Comparison of ENCODE assay signal across 9 cellular contexts in the genomic region with DNA sequence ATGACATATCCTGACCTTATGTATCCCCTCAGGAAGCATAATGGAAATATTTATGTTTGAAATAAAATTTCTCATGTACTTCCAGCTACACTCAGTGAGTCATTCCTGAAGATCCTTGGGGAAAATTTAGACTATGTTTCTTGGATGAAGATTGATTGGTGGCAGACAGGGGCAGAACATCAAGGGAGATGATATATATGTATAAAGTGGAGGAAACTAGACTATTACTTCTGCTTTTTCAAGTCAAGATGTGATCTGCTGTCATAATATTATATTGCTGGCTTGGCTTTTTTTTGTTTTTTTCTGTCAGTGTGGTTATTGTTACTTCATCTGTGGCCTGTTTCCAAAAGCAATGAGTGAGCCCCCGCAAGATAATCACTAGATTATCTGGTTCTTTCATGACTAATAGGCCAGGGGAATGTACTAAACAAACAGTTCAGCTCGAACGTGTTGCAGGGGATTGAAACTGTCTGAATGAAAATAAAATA.
DNase-seq lines count a peak whose midpoint lies in the region; ATAC-seq and TF ChIP-seq lines count a peak whose summit lies in the region.
"Had no signal": no experiment of that assay in that cellular context is flagged by ENCODE, and none has a peak within 500 bp of the region (broad histone marks: within the 10 kb centered on the region; RNA-seq: fewer than 3 reads in every experiment).

No MANE protein-coding gene starts in this region.

- peak in 1 of 2 experiments; percentile 80; a peak in 2 of 4 replicates for TF ChIP-seq EP300 in SK-N-SH (IDR thresholded peaks at IDR 0.05; ENCODE audit: borderline replicate concordance in 1 of 2, low read depth in 1 of 2, low read length in 1 of 2)

- H3K27ac Mint-ChIP-seq in stimulated activated naive CD8-positive, alpha-beta T cell treated with anti-CD3 and anti-CD28 coated beads, Interleukin-15, Interleukin-2, amounts not matched to agents 100 ng/mL and 50 ng/mL, for 24 hours = peak overlapping the region; percentile 51
- no peak overlapping the region for H3K27ac Mint-ChIP-seq in activated naive CD8-positive, alpha-beta T cell treated with anti-CD3 and anti-CD28 coated beads, Interleukin-2, amount 50 U/mL, for 24 hours
- H3K27ac Mint-ChIP-seq: activated CD4-positive, alpha-beta T cell treated with anti-CD3 and anti-CD28 coated beads for 36 hours; natural killer cell treated with Interleukin-12 subunit alpha and Interleukin-12 subunit beta and Interleukin-15 and Interleukin-18, amount 100 ng/mL, for 72 hours had no signal

- intact Hi-C loops in A673 (cut with micrococcal nuclease; ENCODE audit: unreplicated experiment) = no loop called here

- no peak overlapping the region for H2AFZ ChIP-seq in SK-N-SH (ENCODE audit: low read depth)

- peaks cover 8% of the 10 kb centered on the region for H3K4me1 Mint-ChIP-seq in stimulated activated naive CD8-positive, alpha-beta T cell treated with anti-CD3 and anti-CD28 coated beads, Interleukin-15, Interleukin-2, amounts not matched to agents 100 ng/mL and 50 ng/mL, for 24 hours (ENCODE audit: low read depth)
- H3K4me1 Mint-ChIP-seq in activated naive CD8-positive, alpha-beta T cell treated with anti-CD3 and anti-CD28 coated beads, Interleukin-2, amount 50 U/mL, for 24 hours = peaks cover 9% of the 10 kb centered on the region
- H3K4me1 Mint-ChIP-seq: activated CD4-positive, alpha-beta T cell treated with anti-CD3 and anti-CD28 coated beads for 36 hours had no signal

- peak overlapping the region; percentile 39; the same call in 1 of the 2 replicates for H3K4me2 ChIP-seq in SK-N-SH

- no peaks in the 10 kb centered on the region for H4K20me1 ChIP-seq in SK-N-SH (ENCODE audit: insufficient read depth)

- no peaks in the 10 kb centered on the region for H3K9me2 ChIP-seq in SK-N-SH

- no peak for ATAC-seq in activated CD4-positive, CD25-positive, alpha-beta regulatory T cell treated with anti-CD3 and anti-CD28 coated beads, Interleukin-2, amount 50 U/mL, for 24 hours
- no peak for ATAC-seq in activated naive CD8-positive, alpha-beta T cell treated with anti-CD3 and anti-CD28 coated beads, Interleukin-2, amount 50 U/mL, for 24 hours
- ATAC-seq: activated CD4-positive, alpha-beta T cell treated with anti-CD3 and anti-CD28 coated beads for 36 hours had no signal

- peak overlapping the region in 1 of 2 experiments; percentile 74; a peak in 2 of 4 replicates for H3K27ac ChIP-seq in SK-N-SH (ENCODE audit: low read depth in 2 of 2, low read length in 1 of 2)
- H3K27ac ChIP-seq in A673 (ENCODE audit: low read depth, low read length, poor library complexity, severe bottlenecking) = no peak overlapping the region

- no peak overlapping the region for H3K4me3 Mint-ChIP-seq in stimulated activated naive CD8-positive, alpha-beta T cell treated with anti-CD3 and anti-CD28 coated beads, Interleukin-15, Interleukin-2, amounts not matched to agents 100 ng/mL and 50 ng/mL, for 24 hours
- no peak overlapping the region for H3K4me3 Mint-ChIP-seq in activated naive CD8-positive, alpha-beta T cell treated with anti-CD3 and anti-CD28 coated beads, Interleukin-2, amount 50 U/mL, for 24 hours
- H3K4me3 Mint-ChIP-seq: activated CD4-positive, alpha-beta T cell treated with anti-CD3 and anti-CD28 coated beads for 36 hours; natural killer cell treated with Interleukin-12 subunit alpha and Interleukin-12 subunit beta and Interleukin-15 and Interleukin-18, amount 100 ng/mL, for 72 hours had no signal

- H3K36me3 ChIP-seq in SK-N-SH (replicated peaks in 1 of 2; ENCODE audit: control insufficient read depth in 1 of 2, insufficient read depth in 2 of 2, low read length in 1 of 2) = no peaks in the 10 kb centered on the region
- H3K36me3 ChIP-seq in A673 (ENCODE audit: insufficient read depth, low read length, poor library complexity, severe bottlenecking) = no peaks in the 10 kb centered on the region

- CTCF ChIA-PET in SK-N-SH (lab: Yijun Ruan, JAX) = no interaction called here
- CTCF ChIA-PET in A673 (lab: Charles Lee) = no interaction called here

- no peaks in the 10 kb centered on the region for H3K79me2 ChIP-seq in SK-N-SH (ENCODE audit: insufficient read depth)

- DNase-seq in HS-5 (ENCODE audit: low read depth) = peak; percentile 37
- DNase-seq in SK-N-SH = no peak
- DNase-seq in fibroblast of villous mesenchyme (ENCODE audit: low read depth) = peak; percentile 92
- DNase-seq in activated naive CD8-positive, alpha-beta T cell treated with anti-CD3 and anti-CD28 coated beads, Interleukin-2, amount 50 U/mL, for 24 hours = no peak
- no peak for DNase-seq in A673 (ENCODE audit: low spot score)
- DNase-seq: activated CD4-positive, alpha-beta T cell treated with anti-CD3 and anti-CD28 coated beads for 36 hours had no signal

- H3K9me3 ChIP-seq in SK-N-SH (no peaks in the 10 kb centered on the region), A673 (ENCODE audit: low read depth, low read length, poor library complexity, severe bottlenecking) (no peaks in the 10 kb centered on the region)

- no peaks in the 10 kb centered on the region for H3K27me3 Mint-ChIP-seq in stimulated activated naive CD8-positive, alpha-beta T cell treated with anti-CD3 and anti-CD28 coated beads, Interleukin-15, Interleukin-2, amounts not matched to agents 100 ng/mL and 50 ng/mL, for 24 hours
- no peaks in the 10 kb centered on the region for H3K27me3 Mint-ChIP-seq in activated naive CD8-positive, alpha-beta T cell treated with anti-CD3 and anti-CD28 coated beads, Interleukin-2, amount 50 U/mL, for 24 hours
- H3K27me3 Mint-ChIP-seq: activated CD4-positive, alpha-beta T cell treated with anti-CD3 and anti-CD28 coated beads for 36 hours had no signal

- H3K9me3 Mint-ChIP-seq in stimulated activated naive CD8-positive, alpha-beta T cell treated with anti-CD3 and anti-CD28 coated beads, Interleukin-15, Interleukin-2, amounts not matched to agents 100 ng/mL and 50 ng/mL, for 24 hours = peaks cover 3% of the 10 kb centered on the region
- H3K9me3 Mint-ChIP-seq in activated naive CD8-positive, alpha-beta T cell treated with anti-CD3 and anti-CD28 coated beads, Interleukin-2, amount 50 U/mL, for 24 hours = no peaks in the 10 kb centered on the region
- H3K9me3 Mint-ChIP-seq: natural killer cell treated with Interleukin-12 subunit alpha and Interleukin-12 subunit beta and Interleukin-15 and Interleukin-18, amount 100 ng/mL, for 72 hours had no signal

- no peak for TF ChIP-seq CTCF in SK-N-SH (IDR thresholded peaks at IDR 0.05)
- TF ChIP-seq CTCF in fibroblast of villous mesenchyme (IDR thresholded peaks at IDR 0.05; ENCODE audit: insufficient read depth, low read depth, low read length) = no peak
- no peak for TF ChIP-seq CTCF in A673 (conservative IDR thresholded peaks at IDR 0.05; ENCODE audit: low read depth, low read length)

- H3K4me3 ChIP-seq in SK-N-SH (ENCODE audit: low read depth in 2 of 2, low read length in 1 of 2) = no peak overlapping the region
- no peak overlapping the region for H3K4me3 ChIP-seq in fibroblast of villous mesenchyme (ENCODE audit: low read depth, low read length)
- no peak overlapping the region for H3K4me3 ChIP-seq in A673 (ENCODE audit: low read depth, low read length, poor library complexity, severe bottlenecking)

- 2% methylated on average over 3 of the region's 3 CpGs for WGBS in SK-N-SH (ENCODE audit: low lambda C conversion rate)

- H3K9ac ChIP-seq in SK-N-SH = no peak overlapping the region

- peaks cover 12% of the 10 kb centered on the region for H3F3A ChIP-seq in SK-N-SH (replicated peaks; ENCODE audit: insufficient read depth)

- H3K4me1 ChIP-seq in SK-N-SH (ENCODE audit: control insufficient read depth in 1 of 2, insufficient read depth in 2 of 2, low read depth in 1 of 2, low read length in 1 of 2) = peaks cover 0 to 4% of the 10 kb centered on the region in 2 experiments; a peak in 2 of 4 replicates
- no peaks in the 10 kb centered on the region for H3K4me1 ChIP-seq in A673 (ENCODE audit: insufficient read depth, low read length, poor library complexity, severe bottlenecking)

- H3K36me3 Mint-ChIP-seq in stimulated activated naive CD8-positive, alpha-beta T cell treated with anti-CD3 and anti-CD28 coated beads, Interleukin-15, Interleukin-2, amounts not matched to agents 100 ng/mL and 50 ng/mL, for 24 hours (ENCODE audit: low read depth) = peaks cover 10% of the 10 kb centered on the region
- H3K36me3 Mint-ChIP-seq in activated naive CD8-positive, alpha-beta T cell treated with anti-CD3 and anti-CD28 coated beads, Interleukin-2, amount 50 U/mL, for 24 hours (ENCODE audit: low read depth) = peaks cover 8% of the 10 kb centered on the region
- H3K36me3 Mint-ChIP-seq: natural killer cell treated with Interleukin-12 subunit alpha and Interleukin-12 subunit beta and Interleukin-15 and Interleukin-18, amount 100 ng/mL, for 72 hours had no signal

- POLR2A ChIA-PET in SK-N-SH (lab: Yijun Ruan, JAX) = no interaction called here
- POLR2A ChIA-PET in A673 (lab: Charles Lee; ENCODE audit: low non-redundant PET) = no interaction called here

- no peaks in the 10 kb centered on the region for H3K27me3 ChIP-seq in SK-N-SH (ENCODE audit: insufficient read depth)
- no peaks in the 10 kb centered on the region for H3K27me3 ChIP-seq in A673 (replicated peaks; ENCODE audit: insufficient read depth, low read depth, low read length, poor library complexity)

- no TSS peak for BruUV-seq in A673 (replicated peaks; lab: Mats Ljungman, UMichigan)

- no peak for TF ChIP-seq RAD21 in SK-N-SH (IDR thresholded peaks at IDR 0.05; ENCODE audit: low read length)

TF ChIP-seq in SK-N-SH, 30 proteins besides CTCF, POLR2A, EP300 and RAD21 (continues in another document):
- TF ChIP-seq YY1 (IDR thresholded peaks at IDR 0.05; ENCODE audit: low read depth) = no peak
- TF ChIP-seq POLR2AphosphoS5 (IDR thresholded peaks at IDR 0.05; ENCODE audit: low read depth, low read length) = peak; percentile 44; the same call in 1 of the 2 replicates
- TF ChIP-seq, protein P1, sequence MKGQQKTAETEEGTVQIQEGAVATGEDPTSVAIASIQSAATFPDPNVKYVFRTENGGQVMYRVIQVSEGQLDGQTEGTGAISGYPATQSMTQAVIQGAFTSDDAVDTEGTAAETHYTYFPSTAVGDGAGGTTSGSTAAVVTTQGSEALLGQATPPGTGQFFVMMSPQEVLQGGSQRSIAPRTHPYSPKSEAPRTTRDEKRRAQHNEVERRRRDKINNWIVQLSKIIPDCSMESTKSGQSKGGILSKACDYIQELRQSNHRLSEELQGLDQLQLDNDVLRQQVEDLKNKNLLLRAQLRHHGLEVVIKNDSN (IDR thresholded peaks at IDR 0.05; ENCODE audit: borderline replicate concordance, low read depth) = no peak

Comparison
In these comparisons a context has a peak if more than half of its experiments do, and no peak if none do; other contexts are left out.
1. DNase-seq: peak in HS-5 (single experiment) and fibroblast of villous mesenchyme (single experiment); none in SK-N-SH (single experiment), activated naive CD8-positive, alpha-beta T cell treated with anti-CD3 and anti-CD28 coated beads, Interleukin-2, amount 50 U/mL, for 24 hours (single experiment) and A673 (single experiment).